In genomic region chr17:27296427-27296979, GRCh38 we compare ENCODE assay signal across 2 cellular contexts.
TF ChIP-seq lines count a peak whose summit lies in the region.

No MANE protein-coding gene starts in this region.

TF ChIP-seq in IMR-90, 13 proteins besides CTCF, POLR2A, EP300 and RAD21:
- TF ChIP-seq MAFK (IDR thresholded peaks at IDR 0.05; ENCODE audit: low read depth, low read length): no peak
- no peak for TF ChIP-seq RCOR1 (IDR thresholded peaks at IDR 0.05; ENCODE audit: insufficient replicate concordance, low read length)
- TF ChIP-seq MXI1 (IDR thresholded peaks at IDR 0.05; ENCODE audit: borderline replicate concordance, low read depth, low read length): no peak
- no peak for TF ChIP-seq RFX5 (IDR thresholded peaks at IDR 0.05; ENCODE audit: low read depth, low read length)
- peak; percentile 68 for TF ChIP-seq CEBPB (IDR thresholded peaks at IDR 0.05; ENCODE audit: low read depth, low read length)
- no peak for TF ChIP-seq USF2 (IDR thresholded peaks at IDR 0.05; ENCODE audit: low read depth, low read length)
- TF ChIP-seq FOS (IDR thresholded peaks at IDR 0.05; ENCODE audit: low read depth, low read length): 0 out of 2 replicates have a peak, but pooled peaks have one; percentile 15

TF ChIP-seq in GM12878, 131 proteins besides CTCF, POLR2A, EP300 and RAD21:
- TF ChIP-seq RUNX3 (IDR thresholded peaks at IDR 0.05; ENCODE audit: low read length): peak; percentile 23; the same call in 1 of the 2 replicates
- peak; percentile 47 for TF ChIP-seq JUNB (IDR thresholded peaks at IDR 0.05)
- TF ChIP-seq, protein P1, sequence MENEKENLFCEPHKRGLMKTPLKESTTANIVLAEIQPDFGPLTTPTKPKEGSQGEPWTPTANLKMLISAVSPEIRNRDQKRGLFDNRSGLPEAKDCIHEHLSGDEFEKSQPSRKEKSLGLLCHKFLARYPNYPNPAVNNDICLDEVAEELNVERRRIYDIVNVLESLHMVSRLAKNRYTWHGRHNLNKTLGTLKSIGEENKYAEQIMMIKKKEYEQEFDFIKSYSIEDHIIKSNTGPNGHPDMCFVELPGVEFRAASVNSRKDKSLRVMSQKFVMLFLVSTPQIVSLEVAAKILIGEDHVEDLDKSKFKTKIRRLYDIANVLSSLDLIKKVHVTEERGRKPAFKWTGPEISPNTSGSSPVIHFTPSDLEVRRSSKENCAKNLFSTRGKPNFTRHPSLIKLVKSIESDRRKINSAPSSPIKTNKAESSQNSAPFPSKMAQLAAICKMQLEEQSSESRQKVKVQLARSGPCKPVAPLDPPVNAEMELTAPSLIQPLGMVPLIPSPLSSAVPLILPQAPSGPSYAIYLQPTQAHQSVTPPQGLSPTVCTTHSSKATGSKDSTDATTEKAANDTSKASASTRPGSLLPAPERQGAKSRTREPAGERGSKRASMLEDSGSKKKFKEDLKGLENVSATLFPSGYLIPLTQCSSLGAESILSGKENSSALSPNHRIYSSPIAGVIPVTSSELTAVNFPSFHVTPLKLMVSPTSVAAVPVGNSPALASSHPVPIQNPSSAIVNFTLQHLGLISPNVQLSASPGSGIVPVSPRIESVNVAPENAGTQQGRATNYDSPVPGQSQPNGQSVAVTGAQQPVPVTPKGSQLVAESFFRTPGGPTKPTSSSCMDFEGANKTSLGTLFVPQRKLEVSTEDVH (IDR thresholded peaks at IDR 0.05; ENCODE audit: low read depth, partially characterized antibody): no peak
